ENCODE assay signal across 9 cellular contexts in genomic region chr3:163490119-163490518, GRCh38.
DNase-seq lines count a peak whose midpoint lies in the region; ATAC-seq, FAIRE-seq and TF ChIP-seq lines count a peak whose summit lies in the region.
"Had no signal": no experiment of that assay in that cellular context is flagged by ENCODE, and none has a peak within 500 bp of the region (broad histone marks: within the 10 kb centered on the region; RNA-seq: fewer than 3 reads in every experiment).

No MANE protein-coding gene starts in this region.

- H3K9me3 ChIP-seq in pancreas, result no peaks in the 10 kb centered on the region
- no peaks in the 10 kb centered on the region for H3K9me3 ChIP-seq in effector memory CD4-positive, alpha-beta T cell (ENCODE audit: control insufficient read depth, low read length)
- H3K9me3 ChIP-seq: Peyer's patch had no signal

- intact Hi-C loops in pancreas (cut with DNase I), result no loop called here

- TF ChIP-seq CTCF in AG09319 (IDR thresholded peaks at IDR 0.05; ENCODE audit: low read depth, low read length) (peak; percentile 53), GM06990 (IDR thresholded peaks at IDR 0.05; ENCODE audit: insufficient read depth, low read length, poor library complexity, severe bottlenecking) (peak; percentile 51), pancreas (IDR thresholded peaks at IDR 0.05) (peak in 3 of 4 donors; percentile 27 to 34 (median 28))

- H3K4me1 ChIP-seq in pancreas, result no peaks in the 10 kb centered on the region
- H3K4me1 ChIP-seq in effector memory CD4-positive, alpha-beta T cell (ENCODE audit: control insufficient read depth, insufficient read depth, low read length, poor library complexity, severe bottlenecking), result no peaks in the 10 kb centered on the region
- H3K4me1 ChIP-seq: Peyer's patch had no signal

- FAIRE-seq in pancreas (lab: Jason Lieb, UNC), result no peak

- ATAC-seq in HG02840 (IDR thresholded peaks at IDR 0.05; ENCODE audit: low FRiP score, unreplicated experiment), result peak; percentile 58
- peak; percentile 31 to 86 (median 80) for ATAC-seq in pancreas
- ATAC-seq in GM18517 (IDR thresholded peaks at IDR 0.05; ENCODE audit: unreplicated experiment), result no peak

- 94 to 100% methylated on average over 1 of the region's 1 CpG for WGBS in pancreas, 2 donors

- H3K36me3 ChIP-seq in GM06990 (ENCODE audit: control insufficient read depth, insufficient read depth, low read length) (no peaks in the 10 kb centered on the region), pancreas (no peaks in the 10 kb centered on the region)
- no peaks in the 10 kb centered on the region for H3K36me3 ChIP-seq in effector memory CD4-positive, alpha-beta T cell (ENCODE audit: control insufficient read depth, insufficient read depth, low read length)
- H3K36me3 ChIP-seq: Peyer's patch had no signal

- DNase-seq in AG09319 (ENCODE audit: extremely low read depth, low read depth), result peak; percentile 0
- DNase-seq in GM06990 (ENCODE audit: extremely low read depth, insufficient read length), result no peak
- DNase-seq in NCI-H524 treated with DMSO at 0.1 percent for 48 hours (lab: John Stamatoyannopoulos, UW), result peak; percentile 88
- DNase-seq in cerebellar cortex (ENCODE audit: low spot score), result peak; percentile 46
- peak; percentile 29 to 72 (median 55) for DNase-seq in pancreas
- DNase-seq in effector memory CD4-positive, alpha-beta T cell, result no peak

- H3K27me3 ChIP-seq in GM06990 (replicated peaks; ENCODE audit: control insufficient read depth, insufficient read depth, low read length) (no peaks in the 10 kb centered on the region), pancreas (no peaks in the 10 kb centered on the region)
- H3K27me3 ChIP-seq in effector memory CD4-positive, alpha-beta T cell (replicated peaks; ENCODE audit: control insufficient read depth, insufficient read depth, low read length, poor library complexity, severe bottlenecking), result no peaks in the 10 kb centered on the region
- H3K27me3 ChIP-seq: Peyer's patch had no signal

- no peak overlapping the region for H3K27ac ChIP-seq in pancreas
- H3K27ac ChIP-seq in effector memory CD4-positive, alpha-beta T cell (ENCODE audit: insufficient read depth, low read length, poor library complexity, severe bottlenecking), result no peak overlapping the region
- H3K27ac ChIP-seq: Peyer's patch had no signal

- H3K4me3 ChIP-seq in GM06990 (replicated peaks; ENCODE audit: low read depth, low read length), result no peak overlapping the region
- H3K4me3 ChIP-seq in pancreas, result no peak overlapping the region
- H3K4me3 ChIP-seq in effector memory CD4-positive, alpha-beta T cell (ENCODE audit: insufficient read depth, low read depth, low read length, poor library complexity, severe bottlenecking), result no peak overlapping the region
- H3K4me3 ChIP-seq: Peyer's patch had no signal

Comparison
In these comparisons a context has a peak if more than half of its experiments do, and no peak if none do; other contexts are left out.
1. DNase-seq: peak in AG09319 (single experiment), NCI-H524 treated with DMSO at 0.1 percent for 48 hours (single experiment), cerebellar cortex (single experiment) and pancreas (6 of 6); none in GM06990 (single experiment) and effector memory CD4-positive, alpha-beta T cell (0 of 3).
2. Peak in every context shown above with its lines, with median percentiles within 50 percentile points of each other: CTCF ChIP-seq.